ENCODE assay signal across 17 cellular contexts in the genomic region with DNA sequence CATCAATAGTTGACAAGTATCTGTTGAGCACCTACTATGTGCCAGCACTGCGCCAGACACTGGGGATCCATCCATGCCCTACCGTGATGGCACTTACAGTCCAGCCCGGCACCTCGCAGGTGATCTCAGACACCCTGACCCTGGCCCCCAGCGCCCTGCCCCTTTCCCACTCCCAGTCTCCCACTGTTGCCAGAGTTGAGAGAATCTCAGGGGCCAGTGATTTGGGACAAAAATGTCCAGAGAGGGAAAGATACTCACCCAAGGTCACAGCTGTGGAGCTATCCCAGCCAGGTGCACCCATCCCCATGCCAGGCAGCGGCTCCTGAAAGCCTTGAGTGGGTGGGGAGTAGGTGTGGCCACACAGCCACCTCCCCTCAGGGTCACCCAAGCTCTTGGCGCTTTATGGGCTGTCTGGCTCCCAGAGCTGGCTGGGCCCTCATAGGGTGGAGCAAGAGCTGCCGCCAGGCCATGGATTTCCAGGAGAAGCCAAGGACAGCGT. TPM values are rescaled to one million over a fixed set of nuclear protein-coding genes. Genes with fewer than 3 reads are reported as not detected.
"Had no signal": no experiment of that assay in that cellular context is flagged by ENCODE, and none has a peak within 500 bp of the region (broad histone marks: within the 10 kb centered on the region; RNA-seq: fewer than 3 reads in every experiment).

No MANE protein-coding gene starts in this region.

- H3K9me3 ChIP-seq: prostate gland, right lobe of liver, stomach, thoracic aorta had no signal

- H3K27ac ChIP-seq: prostate gland, right lobe of liver, stomach, thoracic aorta had no signal

- H3K27me3 ChIP-seq: right lobe of liver had no signal

- H3K4me3 Mint-ChIP-seq: activated CD4-positive, alpha-beta T cell treated with anti-CD3 and anti-CD28 coated beads, Interleukin-2, amount 10 ng/mL, durations not matched to agents 24 days and 14 days; activated naive CD4-positive, alpha-beta T cell treated with anti-CD3 and anti-CD28 coated beads for 36 hours; activated T-helper 1 cell treated with anti-CD3 and anti-CD28 coated beads, Interleukin-12 subunit alpha, Interleukin-12 subunit beta, Interleukin-2, Interleukin-4 antibody, amounts not matched to agents 30 ng/mL and 10 ng/mL and 1 ng/mL, durations not matched to agents 14 hours and 24 hours and 36 hours; nephron; T-helper 1 cell treated with Interleukin-12 subunit alpha and Interleukin-12 subunit beta and Interleukin-4 antibody, amounts not matched to agents 30 μg/mL and 1 μg/mL, for 36 hours had no signal

- DNase-seq: activated CD4-positive, alpha-beta T cell treated with anti-CD3 and anti-CD28 coated beads, Interleukin-2, amount 10 ng/mL, durations not matched to agents 24 days and 14 days; activated CD8-positive, alpha-beta memory T cell treated with anti-CD3 and anti-CD28 coated beads, Interleukin-2, amount 50 U/mL, for 48 hours; activated naive CD4-positive, alpha-beta T cell treated with anti-CD3 and anti-CD28 coated beads for 36 hours; central memory CD4-positive, alpha-beta T cell; hippocampal formation; nucleus accumbens; stomach had no signal

- H3K4me3 ChIP-seq: coronary artery, prostate gland, right lobe of liver, stomach, thoracic aorta had no signal

- ATAC-seq: esophagus mucosa, right lobe of liver had no signal

- H3K27ac Mint-ChIP-seq: activated CD4-positive, alpha-beta T cell treated with anti-CD3 and anti-CD28 coated beads, Interleukin-2, amount 10 ng/mL, durations not matched to agents 24 days and 14 days; activated naive CD4-positive, alpha-beta T cell treated with anti-CD3 and anti-CD28 coated beads for 36 hours; activated T-helper 1 cell treated with anti-CD3 and anti-CD28 coated beads, Interleukin-12 subunit alpha, Interleukin-12 subunit beta, Interleukin-2, Interleukin-4 antibody, amounts not matched to agents 30 ng/mL and 10 ng/mL and 1 ng/mL, durations not matched to agents 14 hours and 24 hours and 36 hours; nephron had no signal

- H3K36me3 ChIP-seq: prostate gland, right lobe of liver, stomach, thoracic aorta had no signal

- H3K4me1 ChIP-seq: prostate gland, right lobe of liver had no signal

- H3K9me3 Mint-ChIP-seq: activated CD4-positive, alpha-beta T cell treated with anti-CD3 and anti-CD28 coated beads, Interleukin-2, amount 10 ng/mL, durations not matched to agents 24 days and 14 days; activated naive CD4-positive, alpha-beta T cell treated with anti-CD3 and anti-CD28 coated beads for 36 hours; activated T-helper 1 cell treated with anti-CD3 and anti-CD28 coated beads, Interleukin-12 subunit alpha, Interleukin-12 subunit beta, Interleukin-2, Interleukin-4 antibody, amounts not matched to agents 30 ng/mL and 10 ng/mL and 1 ng/mL, durations not matched to agents 14 hours and 24 hours and 36 hours; nephron; T-helper 1 cell treated with Interleukin-12 subunit alpha and Interleukin-12 subunit beta and Interleukin-4 antibody, amounts not matched to agents 30 μg/mL and 1 μg/mL, for 36 hours had no signal

RNA-seq across cellular contexts. Expression of gene PI16, which starts 3.3 kb away (rescaled TPM):
- total RNA-seq: activated CD4-positive, alpha-beta T cell treated with anti-CD3 and anti-CD28 coated beads, Interleukin-2, amount 10 ng/mL, durations not matched to agents 24 days and 14 days; activated T-helper 1 cell treated with anti-CD3 and anti-CD28 coated beads, Interleukin-12 subunit alpha, Interleukin-12 subunit beta, Interleukin-2, Interleukin-4 antibody, amounts not matched to agents 30 ng/mL and 10 ng/mL and 1 ng/mL, durations not matched to agents 14 hours and 24 hours and 36 hours; kidney epithelial cell had no signal

RNA-seq across cellular contexts. Expression of gene FGD2, which starts 47.6 kb away (rescaled TPM):
- total RNA-seq: glomerular endothelial cell had no signal
